8 cellular contexts compared by ENCODE assay signal in genomic region chr9:34957492-34958410, GRCh38. TPM values are rescaled to one million over a fixed set of nuclear protein-coding genes. Genes with fewer than 3 reads are reported as not detected.
DNase-seq lines count a peak whose midpoint lies in the region; ATAC-seq and TF ChIP-seq lines count a peak whose summit lies in the region.

PHF24 (plus strand) TSS chr9:34958285; CDS start chr9:34971299, 13,014 bp downstream.

- H3K9me3 ChIP-seq in SU-DHL-6 (ENCODE audit: insufficient read depth, low read length) (no peaks in the 10 kb centered on the region), mucosa of descending colon (no peaks in the 10 kb centered on the region), thyroid gland (no peaks in the 10 kb centered on the region), SJCRH30 (replicated peaks) (no peaks in the 10 kb centered on the region)

- no peaks in the 10 kb centered on the region for H3K9me2 ChIP-seq in SU-DHL-6 (replicated peaks; ENCODE audit: insufficient read depth, low read length)

- ATAC-seq in mucosa of descending colon = peak; percentile 62

- H3F3A ChIP-seq in SU-DHL-6 (ENCODE audit: insufficient read depth) = no peaks in the 10 kb centered on the region

- no peak within 1 kb of the TSS for H3K9ac ChIP-seq in SU-DHL-6 (ENCODE audit: low read length)

- no peak for TF ChIP-seq POLR2A in thyroid gland (IDR thresholded peaks at IDR 0.05)

- H3K4me3 ChIP-seq in SU-DHL-6 (ENCODE audit: insufficient read depth, low read length, poor library complexity, severe bottlenecking) = no peak within 1 kb of the TSS
- H3K4me3 ChIP-seq in dorsolateral prefrontal cortex = peak within 1 kb of the TSS; percentile 29 to 75 (median 60)
- H3K4me3 ChIP-seq in mucosa of descending colon = no peak within 1 kb of the TSS
- H3K4me3 ChIP-seq in thyroid gland (replicated peaks in 1 of 3) = peak within 1 kb of the TSS in 1 of 3 donors; percentile 21
- no peak within 1 kb of the TSS for H3K4me3 ChIP-seq in SJCRH30

- intact Hi-C loops in dorsolateral prefrontal cortex (cut with DNase I) (no loop called here), mucosa of descending colon (cut with DNase I, micrococcal nuclease) (no loop called here), thyroid gland (cut with DNase I) (no loop called here)

- 3 to 13% methylated on average over 6 to 23 of the region's 116 CpGs for WGBS in thyroid gland, 2 donors

- no peaks in the 10 kb centered on the region for H3K79me2 ChIP-seq in SU-DHL-6 (ENCODE audit: insufficient read depth, low read length)

- no peak for TF ChIP-seq CTCF in SU-DHL-6 (IDR thresholded peaks at IDR 0.05; ENCODE audit: insufficient read depth, low read length, poor library complexity, severe bottlenecking)
- peak in 1 of 56 donors; percentile 20 for TF ChIP-seq CTCF in dorsolateral prefrontal cortex (IDR thresholded peaks at IDR 0.05 in 54 of 56, conservative IDR thresholded peaks at IDR 0.05 in 2 of 56; ENCODE audit: low read depth in 1 of 56, partially characterized antibody in 56 of 56)
- TF ChIP-seq CTCF in mucosa of descending colon (IDR thresholded peaks at IDR 0.05) = no peak
- TF ChIP-seq CTCF in thyroid gland (IDR thresholded peaks at IDR 0.05) = peak in 2 of 6 experiments; percentile 6 to 18

- DNase-seq in NCI-H1105 (lab: John Stamatoyannopoulos, UW) (peak; percentile 5), NCI-H1105 treated with DMSO at 0.1 percent for 48 hours (lab: John Stamatoyannopoulos, UW) (no peak), dorsolateral prefrontal cortex (peak in 3 of 10 donors; percentile 30 to 50 (median 32)), mucosa of descending colon (no peak), thyroid gland (peak; percentile 5 to 9), NCI-H2171 treated with DMSO at 0.1 percent for 48 hours (lab: John Stamatoyannopoulos, UW) (no peak), SJCRH30 (no peak)

- no peaks in the 10 kb centered on the region for H3K36me3 ChIP-seq in SU-DHL-6 (ENCODE audit: low read length)
- H3K36me3 ChIP-seq in mucosa of descending colon (ENCODE audit: low read depth) = no peaks in the 10 kb centered on the region
- H3K36me3 ChIP-seq in thyroid gland = no peaks in the 10 kb centered on the region
- H3K36me3 ChIP-seq in SJCRH30 = no peaks in the 10 kb centered on the region

- H3K4me1 ChIP-seq in mucosa of descending colon (ENCODE audit: low read depth) (peaks cover 4% of the 10 kb centered on the region), thyroid gland (peaks cover 0 to 9% of the 10 kb centered on the region in 2 donors), SJCRH30 (no peaks in the 10 kb centered on the region)

- peak within 1 kb of the TSS; percentile 26 for H3K4me2 ChIP-seq in SU-DHL-6 (ENCODE audit: low read depth, low read length, poor library complexity, severe bottlenecking)

- H3K27ac ChIP-seq in SU-DHL-6 (ENCODE audit: low read depth, low read length) (no peak within 1 kb of the TSS), dorsolateral prefrontal cortex (peak within 1 kb of the TSS in 56 of 59 donors; percentile 6 to 94 (median 82)), thyroid gland (no peak within 1 kb of the TSS), SJCRH30 (no peak within 1 kb of the TSS)

- no peaks in the 10 kb centered on the region for H3K27me3 ChIP-seq in SU-DHL-6 (ENCODE audit: low read length)
- no peaks in the 10 kb centered on the region for H3K27me3 ChIP-seq in dorsolateral prefrontal cortex
- peaks cover 3% of the 10 kb centered on the region for H3K27me3 ChIP-seq in thyroid gland
- H3K27me3 ChIP-seq in SJCRH30 = no peaks in the 10 kb centered on the region

- no peaks in the 10 kb centered on the region for H4K20me1 ChIP-seq in SU-DHL-6 (ENCODE audit: low read depth, low read length)

- no peak within 1 kb of the TSS for H2AFZ ChIP-seq in SU-DHL-6 (ENCODE audit: low read depth, low read length, severe bottlenecking)

RNA-seq across cellular contexts. Expression of gene PHF24, which starts in this region (rescaled TPM):
- total RNA-seq in dorsolateral prefrontal cortex = 100 to 1,000 TPM in 103 of 120 experiments, 10 to 100 TPM in 17; 40.2 to 234 (median 146) TPM
- 1 to 10 TPM in 1 of 3 donors, under 1 TPM in 1, not detected in 1; 0.55 to 1.3 TPM for total RNA-seq in mucosa of descending colon
- 1 to 10 TPM in 3 of 4 donors, under 1 TPM in 1; 0.67 to 2.1 (median 1.4) TPM for total RNA-seq in thyroid gland
- total RNA-seq in SJCRH30 (2014; rRNA removed; shearing (Covaris generic)) = not detected in 2 replicates

Comparison
In these comparisons a context has a peak if more than half of its experiments do, and no peak if none do; other contexts are left out.
1. RNA of gene PHF24 (total RNA-seq): 40.2 to 234 TPM in dorsolateral prefrontal cortex; 0.67 to 2.1 TPM in thyroid gland, 0.55 to 1.3 TPM in mucosa of descending colon and not detected in SJCRH30; every median in the first group is over 10 times any median in the second.
2. DNase-seq: peak in NCI-H1105 (single experiment) and thyroid gland (2 of 2); none in NCI-H1105 treated with DMSO at 0.1 percent for 48 hours (single experiment), mucosa of descending colon (0 of 3), NCI-H2171 treated with DMSO at 0.1 percent for 48 hours (single experiment) and SJCRH30 (0 of 2).
3. H3K27ac ChIP-seq: peak in dorsolateral prefrontal cortex (56 of 59); none in SU-DHL-6 (single experiment), thyroid gland (0 of 3) and SJCRH30 (single experiment).
4. H3K4me3 ChIP-seq: peak in dorsolateral prefrontal cortex (59 of 59); none in SU-DHL-6 (single experiment), mucosa of descending colon (single experiment) and SJCRH30 (single experiment).